Comparison of ENCODE assay signal across 15 cellular contexts in the genomic region with DNA sequence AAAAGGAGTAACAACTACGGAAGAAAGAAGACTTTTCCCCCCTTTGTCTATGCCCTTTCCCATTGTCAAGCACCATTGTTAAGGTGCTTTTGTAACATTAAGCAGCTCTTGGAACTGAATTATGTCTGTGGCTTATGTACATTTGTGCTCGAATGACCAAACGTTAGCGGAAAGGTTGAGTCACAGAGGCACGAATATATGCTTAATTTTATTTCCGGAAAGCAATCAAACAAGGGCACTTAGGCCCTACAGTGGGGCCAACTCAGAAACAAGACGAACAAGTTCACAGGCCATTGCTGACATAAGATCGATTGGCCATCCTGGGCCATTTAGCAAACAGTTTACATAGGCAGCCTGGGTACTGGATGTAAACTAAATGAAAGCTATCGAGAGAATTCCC.
DNase-seq lines count a peak whose midpoint lies in the region; ATAC-seq and TF ChIP-seq lines count a peak whose summit lies in the region.
"Had no signal": no experiment of that assay in that cellular context is flagged by ENCODE, and none has a peak within 500 bp of the region (broad histone marks: within the 10 kb centered on the region; RNA-seq: fewer than 3 reads in every experiment).

No MANE protein-coding gene starts in this region.

- H3K36me3 Mint-ChIP-seq in T-helper 2 cell treated with Interferon-gamma antibody and Interleukin-4, amounts not matched to agents 5 μg/mL and 100 μg/mL, for 36 hours (ENCODE audit: low read depth) = no peaks in the 10 kb centered on the region
- H3K36me3 Mint-ChIP-seq: CD4-positive, CD25-positive, alpha-beta regulatory T cell had no signal

- H3K27me3 ChIP-seq in left lung = no peaks in the 10 kb centered on the region
- H3K27me3 ChIP-seq in upper lobe of right lung = no peaks in the 10 kb centered on the region
- H3K27me3 ChIP-seq in WERI-Rb-1 (ENCODE audit: insufficient read depth, low read depth, severe bottlenecking) = peaks cover 15% of the 10 kb centered on the region

- no peak overlapping the region for H3K4me3 ChIP-seq in LNCaP clone FGC (ENCODE audit: low read depth, low read length)
- no peak overlapping the region for H3K4me3 ChIP-seq in left lung
- H3K4me3 ChIP-seq in upper lobe of right lung = no peak overlapping the region
- H3K4me3 ChIP-seq in WERI-Rb-1 (ENCODE audit: low read depth, low read length) = no peak overlapping the region

- H3K9me3 ChIP-seq in left lung (no peaks in the 10 kb centered on the region), upper lobe of right lung (no peaks in the 10 kb centered on the region), WERI-Rb-1 (ENCODE audit: severe bottlenecking) (no peaks in the 10 kb centered on the region)

- ATAC-seq in left lung = peak; percentile 88
- peak; percentile 62 for ATAC-seq in upper lobe of right lung
- ATAC-seq in HG03039 (IDR thresholded peaks at IDR 0.05; ENCODE audit: unreplicated experiment) = no peak
- ATAC-seq: Panc1 had no signal

- TF ChIP-seq CTCF in LNCaP clone FGC (IDR thresholded peaks at IDR 0.05; ENCODE audit: control insufficient read depth, extremely low read depth, insufficient read depth) (no peak), left lung (IDR thresholded peaks at IDR 0.05) (no peak), upper lobe of right lung (IDR thresholded peaks at IDR 0.05) (no peak), WERI-Rb-1 (IDR thresholded peaks at IDR 0.05; ENCODE audit: low read depth, low read length) (no peak)

- H3K4me3 Mint-ChIP-seq in T-helper 2 cell treated with Interferon-gamma antibody and Interleukin-4, amounts not matched to agents 5 μg/mL and 100 μg/mL, for 36 hours = no peak overlapping the region
- H3K4me3 Mint-ChIP-seq: CD4-positive, CD25-positive, alpha-beta regulatory T cell had no signal

- H3K9me3 Mint-ChIP-seq in T-helper 2 cell treated with Interferon-gamma antibody and Interleukin-4, amounts not matched to agents 5 μg/mL and 100 μg/mL, for 36 hours = no peaks in the 10 kb centered on the region

- H3K36me3 ChIP-seq in left lung (no peaks in the 10 kb centered on the region), upper lobe of right lung (no peaks in the 10 kb centered on the region), WERI-Rb-1 (no peaks in the 10 kb centered on the region)

- H3K27ac ChIP-seq in left lung (no peak overlapping the region), upper lobe of right lung (no peak overlapping the region), WERI-Rb-1 (no peak overlapping the region)

- peak; percentile 75 for DNase-seq in LNCaP clone FGC (ENCODE audit: low read depth)
- peak; percentile 73 for DNase-seq in NCI-H774 (lab: John Stamatoyannopoulos, UW)
- DNase-seq in left lung = peak in 1 of 2 donors; percentile 33
- DNase-seq in upper lobe of right lung = no peak
- no peak for DNase-seq in WERI-Rb-1
- DNase-seq in T-helper 2 cell treated with Interferon-gamma antibody and Interleukin-4, amounts not matched to agents 5 μg/mL and 100 μg/mL, for 36 hours (ENCODE audit: low spot score) = no peak
- DNase-seq: CD4-positive, CD25-positive, alpha-beta regulatory T cell; DND-41; Karpas-422; NCI-H1105; NCI-H1694 treated with DMSO at 0.1 percent for 48 hours; NCI-H2171; NCI-H446 had no signal

- H3K27me3 Mint-ChIP-seq in T-helper 2 cell treated with Interferon-gamma antibody and Interleukin-4, amounts not matched to agents 5 μg/mL and 100 μg/mL, for 36 hours (ENCODE audit: low read depth) = peaks cover 11% of the 10 kb centered on the region
- H3K27me3 Mint-ChIP-seq: CD4-positive, CD25-positive, alpha-beta regulatory T cell had no signal

- no peaks in the 10 kb centered on the region for H3K4me1 Mint-ChIP-seq in T-helper 2 cell treated with Interferon-gamma antibody and Interleukin-4, amounts not matched to agents 5 μg/mL and 100 μg/mL, for 36 hours (ENCODE audit: low read depth)
- H3K4me1 Mint-ChIP-seq: CD4-positive, CD25-positive, alpha-beta regulatory T cell had no signal

- H3K4me1 ChIP-seq in left lung (no peaks in the 10 kb centered on the region), upper lobe of right lung (no peaks in the 10 kb centered on the region)

- H3K27ac Mint-ChIP-seq in T-helper 2 cell treated with Interferon-gamma antibody and Interleukin-4, amounts not matched to agents 5 μg/mL and 100 μg/mL, for 36 hours = no peak overlapping the region
- H3K27ac Mint-ChIP-seq: CD4-positive, CD25-positive, alpha-beta regulatory T cell had no signal

- intact Hi-C loops in left lung (cut with DNase I) = no loop called here
- intact Hi-C loops in upper lobe of right lung (cut with DNase I) = no loop called here

Comparison
In these comparisons a context has a peak if more than half of its experiments do, and no peak if none do; other contexts are left out.
1. DNase-seq: peak in LNCaP clone FGC (single experiment) and NCI-H774 (single experiment); none in upper lobe of right lung (single experiment), WERI-Rb-1 (single experiment) and T-helper 2 cell treated with Interferon-gamma antibody and Interleukin-4, amounts not matched to agents 5 μg/mL and 100 μg/mL, for 36 hours (single experiment).